ENCODE assay signal across 9 cellular contexts in the genomic region with DNA sequence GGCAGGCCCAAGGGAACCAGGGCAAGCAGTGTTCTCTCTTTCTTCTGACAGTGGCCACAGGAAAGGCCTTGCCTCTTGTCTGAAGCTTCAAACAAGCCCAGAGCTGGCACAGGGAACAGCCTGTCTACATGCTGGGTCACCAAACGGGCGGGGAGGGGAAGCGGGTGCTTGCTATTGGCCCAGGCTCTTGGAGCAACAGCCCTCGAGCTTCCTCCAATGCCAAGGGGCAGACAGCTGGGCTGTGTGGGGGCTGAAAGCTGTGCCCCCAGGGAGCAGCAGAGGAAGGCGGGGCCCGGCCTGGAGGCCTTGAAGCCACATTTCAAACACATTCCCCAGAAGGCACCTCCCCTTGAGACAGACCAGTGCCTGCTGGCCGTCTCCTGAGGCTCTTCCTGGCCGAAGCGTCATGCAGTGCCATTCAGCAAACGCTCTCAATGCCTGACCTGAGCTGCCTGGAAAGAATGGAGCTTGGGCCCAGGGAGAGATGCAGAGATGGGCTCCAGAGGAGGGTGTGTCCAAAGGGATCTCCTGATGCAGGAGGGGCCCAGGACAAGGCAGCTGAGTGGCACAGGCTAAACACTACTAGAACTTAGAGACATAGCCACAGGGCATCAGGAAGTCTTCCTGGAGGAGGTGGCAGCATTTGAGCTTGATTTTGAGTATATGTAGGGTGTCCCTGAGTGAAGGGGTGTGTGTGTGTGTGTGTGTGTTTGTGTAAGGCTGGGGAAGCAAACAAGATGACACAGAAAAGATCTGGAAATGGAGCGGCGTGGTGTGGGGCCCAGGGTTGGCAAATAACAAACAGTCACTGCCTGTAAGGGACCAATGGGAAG.
DNase-seq lines count a peak whose midpoint lies in the region; ATAC-seq, FAIRE-seq and TF ChIP-seq lines count a peak whose summit lies in the region.
"Had no signal": no experiment of that assay in that cellular context is flagged by ENCODE, and none has a peak within 500 bp of the region (broad histone marks: within the 10 kb centered on the region; RNA-seq: fewer than 3 reads in every experiment).

No MANE protein-coding gene starts in this region.

- no peak for FAIRE-seq in RCC 7860 (lab: Jason Lieb, UNC)

- H3K4me3 ChIP-seq in fibroblast of pulmonary artery (replicated peaks; ENCODE audit: low read depth, low read length): no peak overlapping the region
- H3K4me3 ChIP-seq: heart right ventricle had no signal

- ATAC-seq in GM21367 (IDR thresholded peaks at IDR 0.05; ENCODE audit: unreplicated experiment): no peak

- DNase-seq in NCI-H82 (lab: John Stamatoyannopoulos, UW) (peak; percentile 51), NCI-H82 treated with DMSO at 0.1 percent for 48 hours (lab: John Stamatoyannopoulos, UW; ENCODE audit: unreplicated experiment) (no peak), RCC 7860 (ENCODE audit: low spot score) (peak; percentile 64), fibroblast of pulmonary artery (ENCODE audit: low read depth) (peak; percentile 60), smooth muscle cell of the brain vasculature (ENCODE audit: low read depth, low spot score) (peak; percentile 43), NCI-H1417 treated with DMSO at 0.1 percent for 48 hours (lab: John Stamatoyannopoulos, UW) (no peak)
- no peak for DNase-seq in activated CD4-positive, CD25-positive, alpha-beta regulatory T cell (lab: John Stamatoyannopoulos, UW)
- DNase-seq: heart right ventricle had no signal

- no peak for TF ChIP-seq CTCF in fibroblast of pulmonary artery (IDR thresholded peaks at IDR 0.05; ENCODE audit: low read length, missing control alignments)

Comparison
In these comparisons a context has a peak if more than half of its experiments do, and no peak if none do; other contexts are left out.
1. DNase-seq: peak in NCI-H82 (single experiment), RCC 7860 (single experiment), fibroblast of pulmonary artery (single experiment) and smooth muscle cell of the brain vasculature (single experiment); none in NCI-H82 treated with DMSO at 0.1 percent for 48 hours (single experiment), NCI-H1417 treated with DMSO at 0.1 percent for 48 hours (single experiment) and activated CD4-positive, CD25-positive, alpha-beta regulatory T cell (0 of 4).